Comparison of ENCODE assay signal across 1 cellular context in genomic region chr3:113736548-113737089, GRCh38.
TF ChIP-seq lines count a peak whose summit lies in the region.

No MANE protein-coding gene starts in this region.

TF ChIP-seq in HepG2, 621 proteins besides CTCF, POLR2A, EP300 and RAD21:
- TF ChIP-seq RCOR2 (CRISPR knock-in tag; IDR thresholded peaks at IDR 0.05), result peak; percentile 59; the same call in 1 of the 2 replicates
- TF ChIP-seq RELA (CRISPR knock-in tag; IDR thresholded peaks at IDR 0.05), result no peak
- TF ChIP-seq HMGXB4 (CRISPR knock-in tag; IDR thresholded peaks at IDR 0.05; ENCODE audit: borderline replicate concordance in 1 of 2, low read depth in 1 of 2), result 0 out of 4 replicates have a peak, but pooled peaks have one; percentile 21 to 37
- no peak for TF ChIP-seq TBL1XR1 (IDR thresholded peaks at IDR 0.05; ENCODE audit: borderline replicate concordance, low read length, partially characterized antibody)
- TF ChIP-seq HNF4A (CRISPR knock-in tag; IDR thresholded peaks at IDR 0.05), result peak; percentile 62; the same call in 1 of the 2 replicates
- TF ChIP-seq, protein P1, sequence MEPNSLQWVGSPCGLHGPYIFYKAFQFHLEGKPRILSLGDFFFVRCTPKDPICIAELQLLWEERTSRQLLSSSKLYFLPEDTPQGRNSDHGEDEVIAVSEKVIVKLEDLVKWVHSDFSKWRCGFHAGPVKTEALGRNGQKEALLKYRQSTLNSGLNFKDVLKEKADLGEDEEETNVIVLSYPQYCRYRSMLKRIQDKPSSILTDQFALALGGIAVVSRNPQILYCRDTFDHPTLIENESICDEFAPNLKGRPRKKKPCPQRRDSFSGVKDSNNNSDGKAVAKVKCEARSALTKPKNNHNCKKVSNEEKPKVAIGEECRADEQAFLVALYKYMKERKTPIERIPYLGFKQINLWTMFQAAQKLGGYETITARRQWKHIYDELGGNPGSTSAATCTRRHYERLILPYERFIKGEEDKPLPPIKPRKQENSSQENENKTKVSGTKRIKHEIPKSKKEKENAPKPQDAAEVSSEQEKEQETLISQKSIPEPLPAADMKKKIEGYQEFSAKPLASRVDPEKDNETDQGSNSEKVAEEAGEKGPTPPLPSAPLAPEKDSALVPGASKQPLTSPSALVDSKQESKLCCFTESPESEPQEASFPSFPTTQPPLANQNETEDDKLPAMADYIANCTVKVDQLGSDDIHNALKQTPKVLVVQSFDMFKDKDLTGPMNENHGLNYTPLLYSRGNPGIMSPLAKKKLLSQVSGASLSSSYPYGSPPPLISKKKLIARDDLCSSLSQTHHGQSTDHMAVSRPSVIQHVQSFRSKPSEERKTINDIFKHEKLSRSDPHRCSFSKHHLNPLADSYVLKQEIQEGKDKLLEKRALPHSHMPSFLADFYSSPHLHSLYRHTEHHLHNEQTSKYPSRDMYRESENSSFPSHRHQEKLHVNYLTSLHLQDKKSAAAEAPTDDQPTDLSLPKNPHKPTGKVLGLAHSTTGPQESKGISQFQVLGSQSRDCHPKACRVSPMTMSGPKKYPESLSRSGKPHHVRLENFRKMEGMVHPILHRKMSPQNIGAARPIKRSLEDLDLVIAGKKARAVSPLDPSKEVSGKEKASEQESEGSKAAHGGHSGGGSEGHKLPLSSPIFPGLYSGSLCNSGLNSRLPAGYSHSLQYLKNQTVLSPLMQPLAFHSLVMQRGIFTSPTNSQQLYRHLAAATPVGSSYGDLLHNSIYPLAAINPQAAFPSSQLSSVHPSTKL (CRISPR knock-in tag; IDR thresholded peaks at IDR 0.05), result 0 out of 2 replicates have a peak, but pooled peaks have one; percentile 36
- peak; percentile 82 for TF ChIP-seq ZNF362 (CRISPR knock-in tag; IDR thresholded peaks at IDR 0.05; ENCODE audit: borderline replicate concordance)
- 0 out of 2 replicates have a peak, but pooled peaks have one; percentile 19 for TF ChIP-seq KAT8 (CRISPR knock-in tag; IDR thresholded peaks at IDR 0.05)
- TF ChIP-seq ZMYM4 (CRISPR knock-in tag; IDR thresholded peaks at IDR 0.05), result 0 out of 2 replicates have a peak, but pooled peaks have one; percentile 14
- no peak for TF ChIP-seq CCDC6 (CRISPR knock-in tag; IDR thresholded peaks at IDR 0.05)
- no peak for TF ChIP-seq ZNF616 (CRISPR knock-in tag; IDR thresholded peaks at IDR 0.05; ENCODE audit: low read depth)
- no peak for TF ChIP-seq PHF8 (CRISPR knock-in tag; IDR thresholded peaks at IDR 0.05)
- peak; percentile 31; the same call in 1 of the 2 replicates for TF ChIP-seq NR2C2 (CRISPR knock-in tag; IDR thresholded peaks at IDR 0.05; ENCODE audit: borderline replicate concordance)
- 0 out of 2 replicates have a peak, but pooled peaks have one; percentile 25 for TF ChIP-seq ZBTB25 (CRISPR knock-in tag; IDR thresholded peaks at IDR 0.05)
- no peak for TF ChIP-seq CREBL2 (CRISPR knock-in tag; IDR thresholded peaks at IDR 0.05; ENCODE audit: borderline replicate concordance)
- TF ChIP-seq, protein P2, sequence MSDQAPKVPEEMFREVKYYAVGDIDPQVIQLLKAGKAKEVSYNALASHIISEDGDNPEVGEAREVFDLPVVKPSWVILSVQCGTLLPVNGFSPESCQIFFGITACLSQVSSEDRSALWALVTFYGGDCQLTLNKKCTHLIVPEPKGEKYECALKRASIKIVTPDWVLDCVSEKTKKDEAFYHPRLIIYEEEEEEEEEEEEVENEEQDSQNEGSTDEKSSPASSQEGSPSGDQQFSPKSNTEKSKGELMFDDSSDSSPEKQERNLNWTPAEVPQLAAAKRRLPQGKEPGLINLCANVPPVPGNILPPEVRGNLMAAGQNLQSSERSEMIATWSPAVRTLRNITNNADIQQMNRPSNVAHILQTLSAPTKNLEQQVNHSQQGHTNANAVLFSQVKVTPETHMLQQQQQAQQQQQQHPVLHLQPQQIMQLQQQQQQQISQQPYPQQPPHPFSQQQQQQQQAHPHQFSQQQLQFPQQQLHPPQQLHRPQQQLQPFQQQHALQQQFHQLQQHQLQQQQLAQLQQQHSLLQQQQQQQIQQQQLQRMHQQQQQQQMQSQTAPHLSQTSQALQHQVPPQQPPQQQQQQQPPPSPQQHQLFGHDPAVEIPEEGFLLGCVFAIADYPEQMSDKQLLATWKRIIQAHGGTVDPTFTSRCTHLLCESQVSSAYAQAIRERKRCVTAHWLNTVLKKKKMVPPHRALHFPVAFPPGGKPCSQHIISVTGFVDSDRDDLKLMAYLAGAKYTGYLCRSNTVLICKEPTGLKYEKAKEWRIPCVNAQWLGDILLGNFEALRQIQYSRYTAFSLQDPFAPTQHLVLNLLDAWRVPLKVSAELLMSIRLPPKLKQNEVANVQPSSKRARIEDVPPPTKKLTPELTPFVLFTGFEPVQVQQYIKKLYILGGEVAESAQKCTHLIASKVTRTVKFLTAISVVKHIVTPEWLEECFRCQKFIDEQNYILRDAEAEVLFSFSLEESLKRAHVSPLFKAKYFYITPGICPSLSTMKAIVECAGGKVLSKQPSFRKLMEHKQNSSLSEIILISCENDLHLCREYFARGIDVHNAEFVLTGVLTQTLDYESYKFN (CRISPR knock-in tag; conservative IDR thresholded peaks at IDR 0.05), result peak; percentile 50; the same call in 1 of the 2 replicates
- no peak for TF ChIP-seq TEAD3 (CRISPR knock-in tag; optimal IDR thresholded peaks at IDR 0.05; ENCODE audit: borderline replicate concordance)
- TF ChIP-seq MED1 (CRISPR knock-in tag; IDR thresholded peaks at IDR 0.05), result no peak
- no peak for TF ChIP-seq ZSCAN25 (CRISPR knock-in tag; IDR thresholded peaks at IDR 0.05)
- no peak for TF ChIP-seq NFE2L2 (IDR thresholded peaks at IDR 0.05; ENCODE audit: low read length)
- TF ChIP-seq, protein P3, sequence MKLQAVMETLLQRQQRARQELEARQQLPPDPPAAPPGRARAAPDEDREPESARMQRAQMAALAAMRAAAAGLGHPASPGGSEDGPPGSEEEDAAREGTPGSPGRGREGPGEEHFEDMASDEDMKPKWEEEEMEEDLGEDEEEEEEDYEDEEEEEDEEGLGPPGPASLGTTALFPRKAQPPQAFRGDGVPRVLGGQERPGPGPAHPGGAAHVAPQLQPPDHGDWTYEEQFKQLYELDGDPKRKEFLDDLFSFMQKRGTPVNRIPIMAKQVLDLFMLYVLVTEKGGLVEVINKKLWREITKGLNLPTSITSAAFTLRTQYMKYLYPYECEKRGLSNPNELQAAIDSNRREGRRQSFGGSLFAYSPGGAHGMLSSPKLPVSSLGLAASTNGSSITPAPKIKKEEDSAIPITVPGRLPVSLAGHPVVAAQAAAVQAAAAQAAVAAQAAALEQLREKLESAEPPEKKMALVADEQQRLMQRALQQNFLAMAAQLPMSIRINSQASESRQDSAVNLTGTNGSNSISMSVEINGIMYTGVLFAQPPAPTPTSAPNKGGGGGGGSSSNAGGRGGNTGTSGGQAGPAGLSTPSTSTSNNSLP (IDR thresholded peaks at IDR 0.05; ENCODE audit: low read depth, low read length), result 0 out of 2 replicates have a peak, but pooled peaks have one; percentile 39
- TF ChIP-seq SOX5 (CRISPR knock-in tag; IDR thresholded peaks at IDR 0.05; ENCODE audit: borderline replicate concordance), result 0 out of 2 replicates have a peak, but pooled peaks have one; percentile 15
- TF ChIP-seq ZBTB3 (CRISPR knock-in tag; IDR thresholded peaks at IDR 0.05; ENCODE audit: borderline replicate concordance, low read depth), result no peak
- TF ChIP-seq STAG1 (CRISPR knock-in tag; IDR thresholded peaks at IDR 0.05), result peak; percentile 69
- TF ChIP-seq ZNF121 (CRISPR knock-in tag; IDR thresholded peaks at IDR 0.05), result 0 out of 2 replicates have a peak, but pooled peaks have one; percentile 35
- TF ChIP-seq KMT2B (CRISPR knock-in tag; IDR thresholded peaks at IDR 0.05), result 0 out of 2 replicates have a peak, but pooled peaks have one; percentile 23
- TF ChIP-seq HDAC2 (CRISPR knock-in tag; IDR thresholded peaks at IDR 0.05), result 0 out of 2 replicates have a peak, but pooled peaks have one; percentile 12
- TF ChIP-seq GATAD2A (CRISPR knock-in tag; IDR thresholded peaks at IDR 0.05), result 0 out of 2 replicates have a peak, but pooled peaks have one; percentile 16
- TF ChIP-seq SMC3 (IDR thresholded peaks at IDR 0.05; ENCODE audit: low read length), result peak; percentile 73; the same call in 1 of the 2 replicates
- no peak for TF ChIP-seq SOX6 (IDR thresholded peaks at IDR 0.05)
- TF ChIP-seq SOX6 (CRISPR knock-in tag; IDR thresholded peaks at IDR 0.05), result peak; percentile 12; the same call in 1 of the 2 replicates
- TF ChIP-seq MBD4 (IDR thresholded peaks at IDR 0.05; ENCODE audit: borderline replicate concordance, low read length), result 0 out of 2 replicates have a peak, but pooled peaks have one; percentile 17
- TF ChIP-seq MIXL1 (CRISPR knock-in tag; IDR thresholded peaks at IDR 0.05), result peak; percentile 36; the same call in 1 of the 2 replicates
